ENCODE assay signal across 1 cellular context in the genomic region with DNA sequence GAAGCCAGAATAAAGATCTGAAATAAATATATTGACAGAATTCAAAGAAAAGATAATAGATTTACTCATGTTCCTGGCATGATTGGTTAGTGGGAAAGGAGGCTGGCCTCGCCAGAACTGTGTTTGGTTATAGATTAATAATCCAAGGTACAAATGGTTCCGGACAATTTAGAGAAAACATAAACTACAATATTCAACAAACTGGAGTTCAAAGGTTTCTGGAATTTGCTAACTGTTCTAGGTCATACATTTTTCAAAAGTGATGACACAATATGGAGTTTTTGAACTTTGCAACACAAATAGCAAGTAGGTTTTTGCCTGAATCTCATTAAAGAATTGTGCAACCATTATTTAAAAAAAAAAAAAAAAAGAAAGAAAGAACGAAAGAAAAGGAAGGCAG.
TF ChIP-seq lines count a peak whose summit lies in the region.

No MANE protein-coding gene starts in this region.

TF ChIP-seq in HepG2, 621 proteins besides CTCF, POLR2A, EP300 and RAD21 (continued from another document and continues in another):
- TF ChIP-seq, protein P1, sequence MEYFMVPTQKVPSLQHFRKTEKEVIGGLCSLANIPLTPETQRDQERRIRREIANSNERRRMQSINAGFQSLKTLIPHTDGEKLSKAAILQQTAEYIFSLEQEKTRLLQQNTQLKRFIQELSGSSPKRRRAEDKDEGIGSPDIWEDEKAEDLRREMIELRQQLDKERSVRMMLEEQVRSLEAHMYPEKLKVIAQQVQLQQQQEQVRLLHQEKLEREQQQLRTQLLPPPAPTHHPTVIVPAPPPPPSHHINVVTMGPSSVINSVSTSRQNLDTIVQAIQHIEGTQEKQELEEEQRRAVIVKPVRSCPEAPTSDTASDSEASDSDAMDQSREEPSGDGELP (IDR thresholded peaks at IDR 0.05; ENCODE audit: borderline replicate concordance, low read depth): no peak
- TF ChIP-seq, protein P2, sequence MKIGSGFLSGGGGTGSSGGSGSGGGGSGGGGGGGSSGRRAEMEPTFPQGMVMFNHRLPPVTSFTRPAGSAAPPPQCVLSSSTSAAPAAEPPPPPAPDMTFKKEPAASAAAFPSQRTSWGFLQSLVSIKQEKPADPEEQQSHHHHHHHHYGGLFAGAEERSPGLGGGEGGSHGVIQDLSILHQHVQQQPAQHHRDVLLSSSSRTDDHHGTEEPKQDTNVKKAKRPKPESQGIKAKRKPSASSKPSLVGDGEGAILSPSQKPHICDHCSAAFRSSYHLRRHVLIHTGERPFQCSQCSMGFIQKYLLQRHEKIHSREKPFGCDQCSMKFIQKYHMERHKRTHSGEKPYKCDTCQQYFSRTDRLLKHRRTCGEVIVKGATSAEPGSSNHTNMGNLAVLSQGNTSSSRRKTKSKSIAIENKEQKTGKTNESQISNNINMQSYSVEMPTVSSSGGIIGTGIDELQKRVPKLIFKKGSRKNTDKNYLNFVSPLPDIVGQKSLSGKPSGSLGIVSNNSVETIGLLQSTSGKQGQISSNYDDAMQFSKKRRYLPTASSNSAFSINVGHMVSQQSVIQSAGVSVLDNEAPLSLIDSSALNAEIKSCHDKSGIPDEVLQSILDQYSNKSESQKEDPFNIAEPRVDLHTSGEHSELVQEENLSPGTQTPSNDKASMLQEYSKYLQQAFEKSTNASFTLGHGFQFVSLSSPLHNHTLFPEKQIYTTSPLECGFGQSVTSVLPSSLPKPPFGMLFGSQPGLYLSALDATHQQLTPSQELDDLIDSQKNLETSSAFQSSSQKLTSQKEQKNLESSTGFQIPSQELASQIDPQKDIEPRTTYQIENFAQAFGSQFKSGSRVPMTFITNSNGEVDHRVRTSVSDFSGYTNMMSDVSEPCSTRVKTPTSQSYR (CRISPR knock-in tag; IDR thresholded peaks at IDR 0.05; ENCODE audit: borderline replicate concordance): no peak
- TF ChIP-seq ZNF660 (CRISPR knock-in tag; IDR thresholded peaks at IDR 0.05; ENCODE audit: borderline replicate concordance, low read depth): no peak
- no peak for TF ChIP-seq ZNF549 (CRISPR knock-in tag; IDR thresholded peaks at IDR 0.05)
- TF ChIP-seq ZBTB38 (CRISPR knock-in tag; IDR thresholded peaks at IDR 0.05): no peak
- no peak for TF ChIP-seq IKZF4 (CRISPR knock-in tag; IDR thresholded peaks at IDR 0.05; ENCODE audit: borderline replicate concordance, low read depth, not compliant biosample characterization)
- TF ChIP-seq KDM6A (CRISPR knock-in tag; IDR thresholded peaks at IDR 0.05; ENCODE audit: low read depth): 0 out of 2 replicates have a peak, but pooled peaks have one; percentile 44
- TF ChIP-seq MAFK (conservative IDR thresholded peaks at IDR 0.05 in 1 of 2, IDR thresholded peaks at IDR 0.05 in 1 of 2; ENCODE audit: low read length in 2 of 2): peak in 1 of 2 experiments; percentile 26; a peak in 1 of 4 replicates
- no peak for TF ChIP-seq ZNF780A (CRISPR knock-in tag; IDR thresholded peaks at IDR 0.05)
- TF ChIP-seq DMAP1 (CRISPR knock-in tag; IDR thresholded peaks at IDR 0.05): no peak
- no peak for TF ChIP-seq BRCA1 (CRISPR knock-in tag; IDR thresholded peaks at IDR 0.05)
- no peak for TF ChIP-seq AHR (CRISPR knock-in tag; IDR thresholded peaks at IDR 0.05)
- TF ChIP-seq HOXA5 (CRISPR knock-in tag; IDR thresholded peaks at IDR 0.05): no peak
- peak; percentile 33; the same call in 1 of the 2 replicates for TF ChIP-seq KAT8 (CRISPR knock-in tag; IDR thresholded peaks at IDR 0.05)
- no peak for TF ChIP-seq MED8 (CRISPR knock-in tag; IDR thresholded peaks at IDR 0.05; ENCODE audit: insufficient replicate concordance)
- TF ChIP-seq ARHGAP35 (CRISPR knock-in tag; IDR thresholded peaks at IDR 0.05; ENCODE audit: borderline replicate concordance): no peak
- TF ChIP-seq NCOR1 (IDR thresholded peaks at IDR 0.05; ENCODE audit: borderline replicate concordance, low read length): peak; percentile 89
- TF ChIP-seq HDAC1 (CRISPR knock-in tag; IDR thresholded peaks at IDR 0.05): 0 out of 2 replicates have a peak, but pooled peaks have one; percentile 27
- TF ChIP-seq, protein P3, sequence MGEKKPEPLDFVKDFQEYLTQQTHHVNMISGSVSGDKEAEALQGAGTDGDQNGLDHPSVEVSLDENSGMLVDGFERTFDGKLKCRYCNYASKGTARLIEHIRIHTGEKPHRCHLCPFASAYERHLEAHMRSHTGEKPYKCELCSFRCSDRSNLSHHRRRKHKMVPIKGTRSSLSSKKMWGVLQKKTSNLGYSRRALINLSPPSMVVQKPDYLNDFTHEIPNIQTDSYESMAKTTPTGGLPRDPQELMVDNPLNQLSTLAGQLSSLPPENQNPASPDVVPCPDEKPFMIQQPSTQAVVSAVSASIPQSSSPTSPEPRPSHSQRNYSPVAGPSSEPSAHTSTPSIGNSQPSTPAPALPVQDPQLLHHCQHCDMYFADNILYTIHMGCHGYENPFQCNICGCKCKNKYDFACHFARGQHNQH (CRISPR knock-in tag; IDR thresholded peaks at IDR 0.05): no peak
- TF ChIP-seq, protein P4, sequence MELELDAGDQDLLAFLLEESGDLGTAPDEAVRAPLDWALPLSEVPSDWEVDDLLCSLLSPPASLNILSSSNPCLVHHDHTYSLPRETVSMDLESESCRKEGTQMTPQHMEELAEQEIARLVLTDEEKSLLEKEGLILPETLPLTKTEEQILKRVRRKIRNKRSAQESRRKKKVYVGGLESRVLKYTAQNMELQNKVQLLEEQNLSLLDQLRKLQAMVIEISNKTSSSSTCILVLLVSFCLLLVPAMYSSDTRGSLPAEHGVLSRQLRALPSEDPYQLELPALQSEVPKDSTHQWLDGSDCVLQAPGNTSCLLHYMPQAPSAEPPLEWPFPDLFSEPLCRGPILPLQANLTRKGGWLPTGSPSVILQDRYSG (CRISPR knock-in tag; IDR thresholded peaks at IDR 0.05): no peak
- TF ChIP-seq, protein P5, sequence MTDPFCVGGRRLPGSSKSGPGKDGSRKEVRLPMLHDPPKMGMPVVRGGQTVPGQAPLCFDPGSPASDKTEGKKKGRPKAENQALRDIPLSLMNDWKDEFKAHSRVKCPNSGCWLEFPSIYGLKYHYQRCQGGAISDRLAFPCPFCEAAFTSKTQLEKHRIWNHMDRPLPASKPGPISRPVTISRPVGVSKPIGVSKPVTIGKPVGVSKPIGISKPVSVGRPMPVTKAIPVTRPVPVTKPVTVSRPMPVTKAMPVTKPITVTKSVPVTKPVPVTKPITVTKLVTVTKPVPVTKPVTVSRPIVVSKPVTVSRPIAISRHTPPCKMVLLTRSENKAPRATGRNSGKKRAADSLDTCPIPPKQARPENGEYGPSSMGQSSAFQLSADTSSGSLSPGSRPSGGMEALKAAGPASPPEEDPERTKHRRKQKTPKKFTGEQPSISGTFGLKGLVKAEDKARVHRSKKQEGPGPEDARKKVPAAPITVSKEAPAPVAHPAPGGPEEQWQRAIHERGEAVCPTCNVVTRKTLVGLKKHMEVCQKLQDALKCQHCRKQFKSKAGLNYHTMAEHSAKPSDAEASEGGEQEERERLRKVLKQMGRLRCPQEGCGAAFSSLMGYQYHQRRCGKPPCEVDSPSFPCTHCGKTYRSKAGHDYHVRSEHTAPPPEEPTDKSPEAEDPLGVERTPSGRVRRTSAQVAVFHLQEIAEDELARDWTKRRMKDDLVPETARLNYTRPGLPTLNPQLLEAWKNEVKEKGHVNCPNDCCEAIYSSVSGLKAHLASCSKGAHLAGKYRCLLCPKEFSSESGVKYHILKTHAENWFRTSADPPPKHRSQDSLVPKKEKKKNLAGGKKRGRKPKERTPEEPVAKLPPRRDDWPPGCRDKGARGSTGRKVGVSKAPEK (CRISPR knock-in tag; IDR thresholded peaks at IDR 0.05; ENCODE audit: borderline replicate concordance): no peak
- no peak for TF ChIP-seq AGO2 (optimal IDR thresholded peaks at IDR 0.05; ENCODE audit: low read depth, low read length)
- TF ChIP-seq ZNF772 (CRISPR knock-in tag; IDR thresholded peaks at IDR 0.05): no peak
- TF ChIP-seq ADNP (CRISPR knock-in tag; IDR thresholded peaks at IDR 0.05): no peak
- TF ChIP-seq, protein P6, sequence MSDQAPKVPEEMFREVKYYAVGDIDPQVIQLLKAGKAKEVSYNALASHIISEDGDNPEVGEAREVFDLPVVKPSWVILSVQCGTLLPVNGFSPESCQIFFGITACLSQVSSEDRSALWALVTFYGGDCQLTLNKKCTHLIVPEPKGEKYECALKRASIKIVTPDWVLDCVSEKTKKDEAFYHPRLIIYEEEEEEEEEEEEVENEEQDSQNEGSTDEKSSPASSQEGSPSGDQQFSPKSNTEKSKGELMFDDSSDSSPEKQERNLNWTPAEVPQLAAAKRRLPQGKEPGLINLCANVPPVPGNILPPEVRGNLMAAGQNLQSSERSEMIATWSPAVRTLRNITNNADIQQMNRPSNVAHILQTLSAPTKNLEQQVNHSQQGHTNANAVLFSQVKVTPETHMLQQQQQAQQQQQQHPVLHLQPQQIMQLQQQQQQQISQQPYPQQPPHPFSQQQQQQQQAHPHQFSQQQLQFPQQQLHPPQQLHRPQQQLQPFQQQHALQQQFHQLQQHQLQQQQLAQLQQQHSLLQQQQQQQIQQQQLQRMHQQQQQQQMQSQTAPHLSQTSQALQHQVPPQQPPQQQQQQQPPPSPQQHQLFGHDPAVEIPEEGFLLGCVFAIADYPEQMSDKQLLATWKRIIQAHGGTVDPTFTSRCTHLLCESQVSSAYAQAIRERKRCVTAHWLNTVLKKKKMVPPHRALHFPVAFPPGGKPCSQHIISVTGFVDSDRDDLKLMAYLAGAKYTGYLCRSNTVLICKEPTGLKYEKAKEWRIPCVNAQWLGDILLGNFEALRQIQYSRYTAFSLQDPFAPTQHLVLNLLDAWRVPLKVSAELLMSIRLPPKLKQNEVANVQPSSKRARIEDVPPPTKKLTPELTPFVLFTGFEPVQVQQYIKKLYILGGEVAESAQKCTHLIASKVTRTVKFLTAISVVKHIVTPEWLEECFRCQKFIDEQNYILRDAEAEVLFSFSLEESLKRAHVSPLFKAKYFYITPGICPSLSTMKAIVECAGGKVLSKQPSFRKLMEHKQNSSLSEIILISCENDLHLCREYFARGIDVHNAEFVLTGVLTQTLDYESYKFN (CRISPR knock-in tag; conservative IDR thresholded peaks at IDR 0.05): peak; percentile 79
- TF ChIP-seq, protein P7, sequence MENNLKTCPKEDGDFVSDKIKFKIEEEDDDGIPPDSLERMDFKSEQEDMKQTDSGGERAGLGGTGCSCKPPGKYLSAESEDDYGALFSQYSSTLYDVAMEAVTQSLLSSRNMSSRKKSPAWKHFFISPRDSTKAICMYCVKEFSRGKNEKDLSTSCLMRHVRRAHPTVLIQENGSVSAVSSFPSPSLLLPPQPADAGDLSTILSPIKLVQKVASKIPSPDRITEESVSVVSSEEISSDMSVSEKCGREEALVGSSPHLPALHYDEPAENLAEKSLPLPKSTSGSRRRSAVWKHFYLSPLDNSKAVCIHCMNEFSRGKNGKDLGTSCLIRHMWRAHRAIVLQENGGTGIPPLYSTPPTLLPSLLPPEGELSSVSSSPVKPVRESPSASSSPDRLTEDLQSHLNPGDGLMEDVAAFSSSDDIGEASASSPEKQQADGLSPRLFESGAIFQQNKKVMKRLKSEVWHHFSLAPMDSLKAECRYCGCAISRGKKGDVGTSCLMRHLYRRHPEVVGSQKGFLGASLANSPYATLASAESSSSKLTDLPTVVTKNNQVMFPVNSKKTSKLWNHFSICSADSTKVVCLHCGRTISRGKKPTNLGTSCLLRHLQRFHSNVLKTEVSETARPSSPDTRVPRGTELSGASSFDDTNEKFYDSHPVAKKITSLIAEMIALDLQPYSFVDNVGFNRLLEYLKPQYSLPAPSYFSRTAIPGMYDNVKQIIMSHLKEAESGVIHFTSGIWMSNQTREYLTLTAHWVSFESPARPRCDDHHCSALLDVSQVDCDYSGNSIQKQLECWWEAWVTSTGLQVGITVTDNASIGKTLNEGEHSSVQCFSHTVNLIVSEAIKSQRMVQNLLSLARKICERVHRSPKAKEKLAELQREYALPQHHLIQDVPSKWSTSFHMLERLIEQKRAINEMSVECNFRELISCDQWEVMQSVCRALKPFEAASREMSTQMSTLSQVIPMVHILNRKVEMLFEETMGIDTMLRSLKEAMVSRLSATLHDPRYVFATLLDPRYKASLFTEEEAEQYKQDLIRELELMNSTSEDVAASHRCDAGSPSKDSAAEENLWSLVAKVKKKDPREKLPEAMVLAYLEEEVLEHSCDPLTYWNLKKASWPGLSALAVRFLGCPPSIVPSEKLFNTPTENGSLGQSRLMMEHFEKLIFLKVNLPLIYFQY (CRISPR knock-in tag; IDR thresholded peaks at IDR 0.05; ENCODE audit: borderline replicate concordance): no peak
- TF ChIP-seq, protein P8, sequence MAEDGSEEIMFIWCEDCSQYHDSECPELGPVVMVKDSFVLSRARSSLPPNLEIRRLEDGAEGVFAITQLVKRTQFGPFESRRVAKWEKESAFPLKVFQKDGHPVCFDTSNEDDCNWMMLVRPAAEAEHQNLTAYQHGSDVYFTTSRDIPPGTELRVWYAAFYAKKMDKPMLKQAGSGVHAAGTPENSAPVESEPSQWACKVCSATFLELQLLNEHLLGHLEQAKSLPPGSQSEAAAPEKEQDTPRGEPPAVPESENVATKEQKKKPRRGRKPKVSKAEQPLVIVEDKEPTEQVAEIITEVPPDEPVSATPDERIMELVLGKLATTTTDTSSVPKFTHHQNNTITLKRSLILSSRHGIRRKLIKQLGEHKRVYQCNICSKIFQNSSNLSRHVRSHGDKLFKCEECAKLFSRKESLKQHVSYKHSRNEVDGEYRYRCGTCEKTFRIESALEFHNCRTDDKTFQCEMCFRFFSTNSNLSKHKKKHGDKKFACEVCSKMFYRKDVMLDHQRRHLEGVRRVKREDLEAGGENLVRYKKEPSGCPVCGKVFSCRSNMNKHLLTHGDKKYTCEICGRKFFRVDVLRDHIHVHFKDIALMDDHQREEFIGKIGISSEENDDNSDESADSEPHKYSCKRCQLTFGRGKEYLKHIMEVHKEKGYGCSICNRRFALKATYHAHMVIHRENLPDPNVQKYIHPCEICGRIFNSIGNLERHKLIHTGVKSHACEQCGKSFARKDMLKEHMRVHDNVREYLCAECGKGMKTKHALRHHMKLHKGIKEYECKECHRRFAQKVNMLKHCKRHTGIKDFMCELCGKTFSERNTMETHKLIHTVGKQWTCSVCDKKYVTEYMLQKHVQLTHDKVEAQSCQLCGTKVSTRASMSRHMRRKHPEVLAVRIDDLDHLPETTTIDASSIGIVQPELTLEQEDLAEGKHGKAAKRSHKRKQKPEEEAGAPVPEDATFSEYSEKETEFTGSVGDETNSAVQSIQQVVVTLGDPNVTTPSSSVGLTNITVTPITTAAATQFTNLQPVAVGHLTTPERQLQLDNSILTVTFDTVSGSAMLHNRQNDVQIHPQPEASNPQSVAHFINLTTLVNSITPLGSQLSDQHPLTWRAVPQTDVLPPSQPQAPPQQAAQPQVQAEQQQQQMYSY (CRISPR knock-in tag; IDR thresholded peaks at IDR 0.05): no peak
- no peak for TF ChIP-seq HMGA1 (CRISPR knock-in tag; conservative IDR thresholded peaks at IDR 0.05)
- TF ChIP-seq, protein P9, sequence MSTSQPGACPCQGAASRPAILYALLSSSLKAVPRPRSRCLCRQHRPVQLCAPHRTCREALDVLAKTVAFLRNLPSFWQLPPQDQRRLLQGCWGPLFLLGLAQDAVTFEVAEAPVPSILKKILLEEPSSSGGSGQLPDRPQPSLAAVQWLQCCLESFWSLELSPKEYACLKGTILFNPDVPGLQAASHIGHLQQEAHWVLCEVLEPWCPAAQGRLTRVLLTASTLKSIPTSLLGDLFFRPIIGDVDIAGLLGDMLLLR (CRISPR knock-in tag; IDR thresholded peaks at IDR 0.05): no peak
- TF ChIP-seq CREB1 (IDR thresholded peaks at IDR 0.05): no peak
- peak; percentile 74 for TF ChIP-seq CREB1 (CRISPR knock-in tag; IDR thresholded peaks at IDR 0.05)
- no peak for TF ChIP-seq GATAD1 (CRISPR knock-in tag; IDR thresholded peaks at IDR 0.05)
- TF ChIP-seq BORCS8-MEF2B (CRISPR knock-in tag; IDR thresholded peaks at IDR 0.05): no peak
- TF ChIP-seq, protein P10, sequence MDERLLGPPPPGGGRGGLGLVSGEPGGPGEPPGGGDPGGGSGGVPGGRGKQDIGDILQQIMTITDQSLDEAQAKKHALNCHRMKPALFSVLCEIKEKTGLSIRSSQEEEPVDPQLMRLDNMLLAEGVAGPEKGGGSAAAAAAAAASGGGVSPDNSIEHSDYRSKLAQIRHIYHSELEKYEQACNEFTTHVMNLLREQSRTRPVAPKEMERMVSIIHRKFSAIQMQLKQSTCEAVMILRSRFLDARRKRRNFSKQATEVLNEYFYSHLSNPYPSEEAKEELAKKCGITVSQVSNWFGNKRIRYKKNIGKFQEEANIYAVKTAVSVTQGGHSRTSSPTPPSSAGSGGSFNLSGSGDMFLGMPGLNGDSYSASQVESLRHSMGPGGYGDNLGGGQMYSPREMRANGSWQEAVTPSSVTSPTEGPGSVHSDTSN (CRISPR knock-in tag; IDR thresholded peaks at IDR 0.05): no peak
